18 cellular contexts compared by ENCODE assay signal in the genomic region with DNA sequence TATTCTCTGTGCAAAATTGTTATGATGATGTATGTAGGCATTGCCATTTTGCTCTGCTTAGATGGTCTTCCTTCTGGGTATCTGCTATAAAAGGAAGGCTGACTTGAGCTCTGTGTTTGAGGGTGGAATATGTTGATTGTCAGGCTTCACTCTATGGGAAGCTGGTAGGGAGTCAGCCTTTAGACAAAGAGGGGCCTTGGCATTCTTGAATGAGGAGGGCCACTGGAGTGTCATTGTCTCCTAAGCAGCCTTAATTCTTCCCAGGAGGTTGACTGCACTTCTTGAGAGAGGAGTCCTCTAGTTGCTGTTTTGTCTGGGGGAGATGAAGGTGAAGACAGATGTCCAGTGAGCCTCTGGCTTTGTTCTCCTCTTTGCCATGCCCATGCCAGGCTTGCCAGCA.
A peak's percentile ranks its signal among the peaks of the same experiment; 100 is the strongest.
DNase-seq lines count a peak whose midpoint lies in the region; ATAC-seq, FAIRE-seq and TF ChIP-seq lines count a peak whose summit lies in the region.
"Had no signal": no experiment of that assay in that cellular context is flagged by ENCODE, and none has a peak within 500 bp of the region (broad histone marks: within the 10 kb centered on the region; RNA-seq: fewer than 3 reads in every experiment).

No MANE protein-coding gene starts in this region.

- in situ Hi-C loops in HepG2 (cut with HindIII; ENCODE audit: extremely low pct_ligation_motif_present, low pct_unique_long_range_greater_than_20kb): no loop called here

- H3K4me1 ChIP-seq in HepG2 (ENCODE audit: insufficient read depth, low read length) (peaks cover 53% of the 10 kb centered on the region), right lobe of liver (peaks cover 0 to 12% (median 0%) of the 10 kb centered on the region in 4 donors), iPS DF 6.9 (ENCODE audit: control insufficient read depth, insufficient read depth, low read length) (peaks cover 4% of the 10 kb centered on the region; the same call in 1 of the 2 replicates)

- no peaks in the 10 kb centered on the region for H3K27me3 Mint-ChIP-seq in WTC11 (ENCODE audit: low read depth)
- H3K27me3 Mint-ChIP-seq in immature natural killer cell (ENCODE audit: low read depth in 3 of 3): peaks cover 1 to 4% (median 2%) of the 10 kb centered on the region in 3 donors
- H3K27me3 Mint-ChIP-seq: CD8-positive, alpha-beta memory T cell had no signal

- peaks cover 31% of the 10 kb centered on the region for H3K79me2 ChIP-seq in HepG2 (ENCODE audit: insufficient read depth, low read length)

- CTCF ChIA-PET in HepG2 (lab: Yijun Ruan, JAX; ENCODE audit: low intra/inter-chr PET ratio, low total read pairs): no interaction called here
- CTCF ChIA-PET in WTC11 (lab: Charles Lee): no interaction called here

- peak overlapping the region; percentile 66 for H3K27ac ChIP-seq in HepG2 (ENCODE audit: extremely low read length, insufficient read depth, low read length)
- H3K27ac ChIP-seq in right lobe of liver: no peak overlapping the region
- H3K27ac ChIP-seq in iPS DF 6.9 (ENCODE audit: low read length): no peak overlapping the region
- H3K27ac ChIP-seq: BLaER1, HL-60 had no signal

- no peak overlapping the region for H3K9ac ChIP-seq in HepG2 (ENCODE audit: insufficient read depth, low read depth, low read length)
- H3K9ac ChIP-seq: BLaER1 had no signal

- H3K9me3 ChIP-seq in HepG2 (ENCODE audit: low read length): peaks cover 8% of the 10 kb centered on the region
- no peaks in the 10 kb centered on the region for H3K9me3 ChIP-seq in right lobe of liver
- H3K9me3 ChIP-seq in iPS DF 6.9 (ENCODE audit: control insufficient read depth, insufficient read depth, low read length): no peaks in the 10 kb centered on the region

- TF ChIP-seq CTCF in HepG2 (CRISPR knock-in tag; IDR thresholded peaks at IDR 0.05) (no peak), right lobe of liver (IDR thresholded peaks at IDR 0.05) (no peak), WTC11 (IDR thresholded peaks at IDR 0.05) (no peak)

- POLR2A ChIA-PET in HepG2 (lab: Yijun Ruan, JAX): no interaction called here
- POLR2A ChIA-PET in WTC11 (lab: Charles Lee): interaction anchor here (0.6 kb wide), 1 partner anchor 326 kb away, joined by 3 read pairs; no protein-coding TSS in a partner anchor

- ATAC-seq in HepG2 (no peak), right lobe of liver (no peak), WTC11 (peak; percentile 89), HG02840 (IDR thresholded peaks at IDR 0.05; ENCODE audit: low FRiP score, unreplicated experiment) (no peak)
- ATAC-seq: HCT116 had no signal

- intact Hi-C loops in HepG2 (cut with micrococcal nuclease; ENCODE audit: unreplicated experiment): no loop called here
- intact Hi-C loops in right lobe of liver (cut with DNase I): no loop called here

- peaks cover 82% of the 10 kb centered on the region for H3K4me1 Mint-ChIP-seq in WTC11
- peaks cover 8 to 13% of the 10 kb centered on the region in 2 donors for H3K4me1 Mint-ChIP-seq in immature natural killer cell

- no peaks in the 10 kb centered on the region; a peak in 1 of 5 replicates for H3K36me3 ChIP-seq in HepG2 (replicated peaks in 1 of 2; ENCODE audit: control insufficient read depth in 1 of 2, insufficient read depth in 2 of 2, low read length in 2 of 2)
- no peaks in the 10 kb centered on the region for H3K36me3 ChIP-seq in right lobe of liver
- no peaks in the 10 kb centered on the region for H3K36me3 ChIP-seq in iPS DF 6.9 (ENCODE audit: control insufficient read depth, insufficient read depth, low read length)
- H3K36me3 ChIP-seq: BLaER1 had no signal

- no peak for TF ChIP-seq RAD21 in HepG2 (CRISPR knock-in tag; IDR thresholded peaks at IDR 0.05)

- TF ChIP-seq EP300 in HepG2 (IDR thresholded peaks at IDR 0.05; ENCODE audit: low read depth in 2 of 2, low read length in 2 of 2) (no peak), HepG2 (CRISPR knock-in tag; IDR thresholded peaks at IDR 0.05; ENCODE audit: borderline replicate concordance) (no peak)

- H3K36me3 Mint-ChIP-seq in WTC11: peaks cover 11% of the 10 kb centered on the region
- peaks cover 3 to 7% (median 6%) of the 10 kb centered on the region in 3 donors for H3K36me3 Mint-ChIP-seq in immature natural killer cell

- BruUV-seq in HepG2 (replicated peaks; lab: Mats Ljungman, UMichigan): no TSS peak

- peaks cover 6% of the 10 kb centered on the region; the same call in 1 of the 2 replicates for H4K20me1 ChIP-seq in HepG2 (ENCODE audit: insufficient read depth, low read length)
- H4K20me1 ChIP-seq: BLaER1 had no signal

- no peak for FAIRE-seq in HepG2 (lab: Jason Lieb, UNC)

- H3K4me3 Mint-ChIP-seq in WTC11: no peak overlapping the region; the same call in 1 of the 2 replicates
- no peak overlapping the region for H3K4me3 Mint-ChIP-seq in immature natural killer cell
- H3K4me3 Mint-ChIP-seq: CD8-positive, alpha-beta memory T cell had no signal

- no peak overlapping the region for H2AFZ ChIP-seq in HepG2 (ENCODE audit: low read length)

- TF ChIP-seq POLR2A in HepG2 (IDR thresholded peaks at IDR 0.05; ENCODE audit: insufficient read depth in 1 of 2, low read depth in 2 of 2, low read length in 2 of 2) (no peak), right lobe of liver (IDR thresholded peaks at IDR 0.05) (no peak)

- H3K9me3 Mint-ChIP-seq in WTC11: peaks cover 11% of the 10 kb centered on the region
- H3K9me3 Mint-ChIP-seq in immature natural killer cell: peaks cover 0 to 6% (median 0%) of the 10 kb centered on the region in 6 donors

- H3K27ac Mint-ChIP-seq in WTC11 (no peak overlapping the region; the same call in 1 of the 2 replicates), immature natural killer cell (no peak overlapping the region)
- H3K27ac Mint-ChIP-seq: CD8-positive, alpha-beta memory T cell had no signal

- H3K4me3 ChIP-seq in HepG2 (replicated peaks in 1 of 3; ENCODE audit: insufficient read depth in 1 of 3, low read depth in 2 of 3, low read length in 3 of 3): no peak overlapping the region
- H3K4me3 ChIP-seq in right lobe of liver: no peak overlapping the region
- no peak overlapping the region for H3K4me3 ChIP-seq in iPS DF 6.9 (ENCODE audit: low read length)
- H3K4me3 ChIP-seq: BLaER1 had no signal

- no peaks in the 10 kb centered on the region for H3K27me3 ChIP-seq in HepG2 (ENCODE audit: control insufficient read depth in 1 of 2, insufficient read depth in 2 of 2, low read length in 2 of 2)
- H3K27me3 ChIP-seq in right lobe of liver: no peaks in the 10 kb centered on the region
- no peaks in the 10 kb centered on the region for H3K27me3 ChIP-seq in iPS DF 6.9 (ENCODE audit: control insufficient read depth, insufficient read depth, low read length)
- H3K27me3 ChIP-seq: BLaER1 had no signal

- no peak for DNase-seq in HepG2 (ENCODE audit: low spot score)
- DNase-seq in right lobe of liver: no peak
- DNase-seq in WTC11 (ENCODE audit: low spot score): no peak
- peak; percentile 18 for DNase-seq in iPS DF 6.9 (ENCODE audit: low read depth, low spot score)
- DNase-seq in activated naive CD4-positive, alpha-beta T cell treated with Interleukin-2 at 50 U/mL for 16 hours: no peak
- DNase-seq in immature natural killer cell: no peak
- DNase-seq: 8988T; AML-193; Caco-2; CD8-positive, alpha-beta memory T cell; DND-41; GF-D8; GOT3; IMR-90 had no signal

- H3K4me2 ChIP-seq in HepG2 (ENCODE audit: low read depth, low read length): 0 out of 2 replicates have a peak overlapping the region, but pooled peaks have one; percentile 59
- H3K4me2 ChIP-seq: BLaER1 had no signal

TF ChIP-seq in HepG2, 621 proteins besides CTCF, POLR2A, EP300 and RAD21 (continues in another document):
- TF ChIP-seq CENPX (CRISPR knock-in tag; IDR thresholded peaks at IDR 0.05) (no peak), ZNF616 (CRISPR knock-in tag; IDR thresholded peaks at IDR 0.05; ENCODE audit: low read depth) (no peak), ZSCAN25 (CRISPR knock-in tag; IDR thresholded peaks at IDR 0.05) (no peak), CHD2 (IDR thresholded peaks at IDR 0.05; ENCODE audit: low read depth, low read length) (no peak), SAP130 (CRISPR knock-in tag; IDR thresholded peaks at IDR 0.05; ENCODE audit: low read depth) (no peak)
- TF ChIP-seq, protein P1, sequence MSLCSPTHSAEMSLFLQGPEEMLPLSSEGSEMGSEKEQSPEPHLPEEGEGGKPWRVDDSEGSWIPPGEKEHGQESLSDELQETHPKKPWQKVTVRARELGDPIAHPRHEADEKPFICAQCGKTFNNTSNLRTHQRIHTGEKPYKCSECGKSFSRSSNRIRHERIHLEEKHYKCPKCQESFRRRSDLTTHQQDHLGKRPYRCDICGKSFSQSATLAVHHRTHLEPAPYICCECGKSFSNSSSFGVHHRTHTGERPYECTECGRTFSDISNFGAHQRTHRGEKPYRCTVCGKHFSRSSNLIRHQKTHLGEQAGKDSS (CRISPR knock-in tag; IDR thresholded peaks at IDR 0.05; ENCODE audit: borderline replicate concordance, low read depth): no peak

TF ChIP-seq in WTC11, 78 proteins besides CTCF, POLR2A, EP300 and RAD21:
- TF ChIP-seq ESRRA (CRISPR knock-in tag; IDR thresholded peaks at IDR 0.05; ENCODE audit: borderline replicate concordance) (no peak), ZNF396 (CRISPR knock-in tag; IDR thresholded peaks at IDR 0.05; ENCODE audit: borderline replicate concordance) (no peak), IRF2 (CRISPR knock-in tag; IDR thresholded peaks at IDR 0.05; ENCODE audit: borderline replicate concordance, low read depth) (no peak)
- TF ChIP-seq, protein P2, sequence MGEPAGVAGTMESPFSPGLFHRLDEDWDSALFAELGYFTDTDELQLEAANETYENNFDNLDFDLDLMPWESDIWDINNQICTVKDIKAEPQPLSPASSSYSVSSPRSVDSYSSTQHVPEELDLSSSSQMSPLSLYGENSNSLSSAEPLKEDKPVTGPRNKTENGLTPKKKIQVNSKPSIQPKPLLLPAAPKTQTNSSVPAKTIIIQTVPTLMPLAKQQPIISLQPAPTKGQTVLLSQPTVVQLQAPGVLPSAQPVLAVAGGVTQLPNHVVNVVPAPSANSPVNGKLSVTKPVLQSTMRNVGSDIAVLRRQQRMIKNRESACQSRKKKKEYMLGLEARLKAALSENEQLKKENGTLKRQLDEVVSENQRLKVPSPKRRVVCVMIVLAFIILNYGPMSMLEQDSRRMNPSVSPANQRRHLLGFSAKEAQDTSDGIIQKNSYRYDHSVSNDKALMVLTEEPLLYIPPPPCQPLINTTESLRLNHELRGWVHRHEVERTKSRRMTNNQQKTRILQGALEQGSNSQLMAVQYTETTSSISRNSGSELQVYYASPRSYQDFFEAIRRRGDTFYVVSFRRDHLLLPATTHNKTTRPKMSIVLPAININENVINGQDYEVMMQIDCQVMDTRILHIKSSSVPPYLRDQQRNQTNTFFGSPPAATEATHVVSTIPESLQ (CRISPR knock-in tag; IDR thresholded peaks at IDR 0.05): no peak
- TF ChIP-seq, protein P3, sequence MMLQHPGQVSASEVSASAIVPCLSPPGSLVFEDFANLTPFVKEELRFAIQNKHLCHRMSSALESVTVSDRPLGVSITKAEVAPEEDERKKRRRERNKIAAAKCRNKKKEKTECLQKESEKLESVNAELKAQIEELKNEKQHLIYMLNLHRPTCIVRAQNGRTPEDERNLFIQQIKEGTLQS (CRISPR knock-in tag; conservative IDR thresholded peaks at IDR 0.05): no peak
